8 cellular contexts compared by ENCODE assay signal in the genomic region with DNA sequence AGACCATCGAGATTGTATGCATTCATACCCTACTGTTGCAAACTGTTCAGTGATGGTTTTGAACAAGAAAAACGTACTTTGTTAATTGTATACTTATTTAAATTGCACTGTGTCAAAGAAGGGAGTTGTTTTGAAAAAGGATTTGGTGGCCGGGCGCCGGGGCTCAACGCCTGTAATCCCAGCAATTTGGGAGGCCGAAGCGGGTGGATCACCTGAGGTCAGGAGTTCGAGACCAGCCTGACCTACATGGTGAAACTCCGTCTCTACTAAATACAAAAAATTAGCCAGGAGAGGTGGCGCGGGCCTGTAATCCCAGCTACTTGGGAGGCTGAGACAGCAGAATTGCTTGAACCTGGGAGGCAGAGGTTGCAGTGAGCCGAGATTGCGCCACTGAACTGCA. TPM values are rescaled to one million over a fixed set of nuclear protein-coding genes. Genes with fewer than 3 reads are reported as not detected.
A peak's percentile ranks its signal among the peaks of the same experiment; 100 is the strongest.
DNase-seq lines count a peak whose midpoint lies in the region; ATAC-seq, FAIRE-seq and TF ChIP-seq lines count a peak whose summit lies in the region.
"Not testable (repeated sequence)": the region's sequence is repeated elsewhere in the genome, so short reads cannot be mapped to it uniquely, and the experiment has no call there.

No MANE protein-coding gene starts in this region.

- H3K4me2 ChIP-seq in Loucy (ENCODE audit: low read depth, low read length, poor library complexity, severe bottlenecking) (peak overlapping the region; percentile 81), HepG2 (ENCODE audit: low read depth, low read length) (peak overlapping the region; percentile 94)

- not testable (repeated sequence) for FAIRE-seq in HepG2 (lab: Jason Lieb, UNC)

- peaks cover 18% of the 10 kb centered on the region for H3K4me1 ChIP-seq in CD8-positive, alpha-beta T cell (ENCODE audit: insufficient read depth, low read length)
- H3K4me1 ChIP-seq in Loucy (ENCODE audit: insufficient read depth, low read length, poor library complexity, severe bottlenecking) (peaks cover 39% of the 10 kb centered on the region), body of pancreas (peaks cover 35% of the 10 kb centered on the region), esophagus squamous epithelium (peaks cover 0 to 46% (median 17%) of the 10 kb centered on the region in 3 donors), HepG2 (ENCODE audit: insufficient read depth, low read length) (peaks cover 29% of the 10 kb centered on the region)
- not testable (repeated sequence) for H3K4me1 ChIP-seq in ovary (ENCODE audit: insufficient read depth); thymus (ENCODE audit: control insufficient read depth, insufficient read depth, low read length)

- H3K36me3 ChIP-seq in CD8-positive, alpha-beta T cell (ENCODE audit: insufficient read depth, low read length); Loucy (ENCODE audit: insufficient read depth, low read length); body of pancreas (replicated peaks in 1 of 2; ENCODE audit: insufficient read depth in 1 of 2, low read depth in 2 of 2); esophagus squamous epithelium; HepG2 (replicated peaks in 1 of 2; ENCODE audit: control insufficient read depth in 1 of 2, insufficient read depth in 2 of 2, low read length in 2 of 2); ovary; thymus (ENCODE audit: control insufficient read depth, insufficient read depth): not testable (repeated sequence)

- not testable (repeated sequence) for TF ChIP-seq CTCF in CD8-positive, alpha-beta T cell (IDR thresholded peaks at IDR 0.05); Loucy (conservative IDR thresholded peaks at IDR 0.05; ENCODE audit: low read length); body of pancreas (IDR thresholded peaks at IDR 0.05); esophagus squamous epithelium (IDR thresholded peaks at IDR 0.05); HepG2 (CRISPR knock-in tag; IDR thresholded peaks at IDR 0.05); ovary (IDR thresholded peaks at IDR 0.05)

- BruUV-seq in HepG2 (replicated peaks; lab: Mats Ljungman, UMichigan), result not testable (repeated sequence)

- H4K20me1 ChIP-seq in Loucy (ENCODE audit: insufficient read depth, low read length, poor library complexity, severe bottlenecking); HepG2 (ENCODE audit: insufficient read depth, low read length): not testable (repeated sequence)

- not testable (repeated sequence) for H3K27me3 Mint-ChIP-seq in CD8-positive, alpha-beta T cell (ENCODE audit: low read depth); activated CD4-positive, alpha-beta T cell treated with anti-CD3 and anti-CD28 coated beads, Interleukin-2, amount 10 ng/mL, durations not matched to agents 24 days and 14 days

- CTCF ChIA-PET in CD8-positive, alpha-beta T cell (lab: Charles Lee), result interaction anchor here (0.7 to 4.0 kb wide), 9 partner anchors 8 to 198 kb away, joined by 3 to 13 read pairs (median 4); no protein-coding TSS in a partner anchor
- CTCF ChIA-PET in HepG2 (lab: Yijun Ruan, JAX; ENCODE audit: low intra/inter-chr PET ratio, low total read pairs), result not testable (repeated sequence)

- H3K9ac ChIP-seq in Loucy (ENCODE audit: low read depth, low read length, poor library complexity, severe bottlenecking), result peak overlapping the region; percentile 69
- H3K9ac ChIP-seq in HepG2 (ENCODE audit: insufficient read depth, low read depth, low read length), result peak overlapping the region; percentile 61

- TF ChIP-seq EP300 in HepG2 (IDR thresholded peaks at IDR 0.05; ENCODE audit: low read depth in 2 of 2, low read length in 2 of 2); HepG2 (CRISPR knock-in tag; IDR thresholded peaks at IDR 0.05; ENCODE audit: borderline replicate concordance); ovary (IDR thresholded peaks at IDR 0.05): not testable (repeated sequence)

- not testable (repeated sequence) for ATAC-seq in CD8-positive, alpha-beta T cell; body of pancreas; HepG2

- peaks cover 27% of the 10 kb centered on the region for H3K4me1 Mint-ChIP-seq in CD8-positive, alpha-beta T cell (ENCODE audit: low read depth)
- H3K4me1 Mint-ChIP-seq in activated CD4-positive, alpha-beta T cell treated with anti-CD3 and anti-CD28 coated beads, Interleukin-2, amount 10 ng/mL, durations not matched to agents 24 days and 14 days, result peaks cover 21% of the 10 kb centered on the region

- peaks cover 23% of the 10 kb centered on the region for H3K79me2 ChIP-seq in Loucy (ENCODE audit: insufficient read depth, low read length)
- not testable (repeated sequence) for H3K79me2 ChIP-seq in HepG2 (ENCODE audit: insufficient read depth, low read length)

- in situ Hi-C loops in HepG2 (cut with HindIII; ENCODE audit: extremely low pct_ligation_motif_present, low pct_unique_long_range_greater_than_20kb), result not testable (repeated sequence)

- POLR2A ChIA-PET in CD8-positive, alpha-beta T cell (lab: Charles Lee), result interaction anchor here (0.7 to 2.6 kb wide), 9 partner anchors 13 to 212 kb away, joined by 3 to 22 read pairs (median 4); a partner anchor contains a TSS
- POLR2A ChIA-PET in HepG2 (lab: Yijun Ruan, JAX), result interaction anchor here (1.0 to 2.4 kb wide), 5 partner anchors 8 to 212 kb away, joined by 3 to 30 read pairs (median 5); a partner anchor contains a TSS

- DNase-seq in CD8-positive, alpha-beta T cell; activated CD4-positive, alpha-beta T cell treated with anti-CD3 and anti-CD28 coated beads, Interleukin-2, amount 10 ng/mL, durations not matched to agents 24 days and 14 days; body of pancreas; esophagus squamous epithelium (lab: John Stamatoyannopoulos, UW); HepG2 (ENCODE audit: low spot score); ovary: not testable (repeated sequence)

- peak overlapping the region; percentile 84 for H3K4me3 ChIP-seq in CD8-positive, alpha-beta T cell (ENCODE audit: low read depth, low read length)
- H3K4me3 ChIP-seq in Loucy (ENCODE audit: low read length, poor library complexity, severe bottlenecking) (peak overlapping the region; percentile 79), body of pancreas (peak overlapping the region in 1 of 2 donors; percentile 53), esophagus squamous epithelium (peak overlapping the region; percentile 79 to 94 (median 91)), HepG2 (replicated peaks in 1 of 3; ENCODE audit: insufficient read depth in 1 of 3, low read depth in 2 of 3, low read length in 3 of 3) (peak overlapping the region; percentile 66 to 86 (median 76); a peak in 5 of 6 replicates), ovary (peak overlapping the region; percentile 95), thymus (ENCODE audit: low read length) (peak overlapping the region; percentile 72)

- H3K4me3 Mint-ChIP-seq in CD8-positive, alpha-beta T cell, result peak overlapping the region; percentile 89
- H3K4me3 Mint-ChIP-seq in activated CD4-positive, alpha-beta T cell treated with anti-CD3 and anti-CD28 coated beads, Interleukin-2, amount 10 ng/mL, durations not matched to agents 24 days and 14 days, result peak overlapping the region; percentile 87

- TF ChIP-seq RAD21 in HepG2 (CRISPR knock-in tag; IDR thresholded peaks at IDR 0.05), result not testable (repeated sequence)

- H3F3A ChIP-seq in Loucy (ENCODE audit: low read depth), result not testable (repeated sequence)

- H3K9me2 ChIP-seq in Loucy (replicated peaks; ENCODE audit: low read depth, low read length), result not testable (repeated sequence)

- peak overlapping the region; percentile 82 for H3K27ac ChIP-seq in CD8-positive, alpha-beta T cell (ENCODE audit: low read depth, low read length)
- H3K27ac ChIP-seq in body of pancreas (peak overlapping the region; percentile 71 to 99 (median 92)), esophagus squamous epithelium (peak overlapping the region; percentile 89 to 97 (median 96)), HepG2 (ENCODE audit: extremely low read length, insufficient read depth, low read length) (peak overlapping the region; percentile 89)
- H3K27ac ChIP-seq in ovary; thymus (ENCODE audit: low read depth): not testable (repeated sequence)

- intact Hi-C loops in CD8-positive, alpha-beta T cell (cut with DNase I, micrococcal nuclease), result loop anchor here (1.0 to 5.0 kb wide), 10 partner anchors 26 to 1323 kb away; a partner anchor contains a TSS
- intact Hi-C loops in activated CD4-positive, alpha-beta T cell treated with anti-CD3 and anti-CD28 coated beads, Interleukin-2, amount 10 ng/mL, durations not matched to agents 24 days and 14 days (cut with micrococcal nuclease), result loop anchor here (1.0 to 10.0 kb wide), 5 partner anchors 88 to 836 kb away; a partner anchor contains a TSS
- intact Hi-C loops in body of pancreas (cut with DNase I); esophagus squamous epithelium (cut with DNase I); ovary (cut with DNase I): not testable (repeated sequence)
- intact Hi-C loops in HepG2 (cut with micrococcal nuclease; ENCODE audit: unreplicated experiment), result loop anchor here (5.0 kb wide), 1 partner anchor 92 kb away; a partner anchor contains a TSS

- H3K9me3 Mint-ChIP-seq in CD8-positive, alpha-beta T cell; activated CD4-positive, alpha-beta T cell treated with anti-CD3 and anti-CD28 coated beads, Interleukin-2, amount 10 ng/mL, durations not matched to agents 24 days and 14 days: not testable (repeated sequence)

- H3K27ac Mint-ChIP-seq in CD8-positive, alpha-beta T cell; activated CD4-positive, alpha-beta T cell treated with anti-CD3 and anti-CD28 coated beads, Interleukin-2, amount 10 ng/mL, durations not matched to agents 24 days and 14 days: not testable (repeated sequence)

- H3K27me3 ChIP-seq in CD8-positive, alpha-beta T cell (ENCODE audit: insufficient read depth, low read length); Loucy (ENCODE audit: insufficient read depth, low read length, poor library complexity, severe bottlenecking); body of pancreas; esophagus squamous epithelium; HepG2 (ENCODE audit: control insufficient read depth in 1 of 2, insufficient read depth in 2 of 2, low read length in 2 of 2); ovary; thymus (ENCODE audit: control insufficient read depth, insufficient read depth): not testable (repeated sequence)

- not testable (repeated sequence) for H3K9me3 ChIP-seq in CD8-positive, alpha-beta T cell (ENCODE audit: low read length); Loucy (ENCODE audit: insufficient read depth, low read depth, low read length); body of pancreas; esophagus squamous epithelium; HepG2 (ENCODE audit: low read length); ovary; thymus (ENCODE audit: control insufficient read depth)

- peak overlapping the region; percentile 72 for H2AFZ ChIP-seq in Loucy (ENCODE audit: low read length)
- H2AFZ ChIP-seq in HepG2 (ENCODE audit: low read length), result peak overlapping the region; percentile 86

- TF ChIP-seq POLR2A in body of pancreas (IDR thresholded peaks at IDR 0.05); esophagus squamous epithelium (IDR thresholded peaks at IDR 0.05); HepG2 (IDR thresholded peaks at IDR 0.05; ENCODE audit: insufficient read depth in 1 of 2, low read depth in 2 of 2, low read length in 2 of 2); ovary (IDR thresholded peaks at IDR 0.05): not testable (repeated sequence)

- H3K36me3 Mint-ChIP-seq in CD8-positive, alpha-beta T cell; activated CD4-positive, alpha-beta T cell treated with anti-CD3 and anti-CD28 coated beads, Interleukin-2, amount 10 ng/mL, durations not matched to agents 24 days and 14 days (ENCODE audit: low read depth): not testable (repeated sequence)

- 42 to 43% methylated on average over 14 of the region's 14 CpGs for WGBS in body of pancreas, 2 donors
- WGBS in esophagus squamous epithelium, 2 donors, result 57 to 63% methylated on average over 14 of the region's 14 CpGs
- 22% methylated on average over 14 of the region's 14 CpGs for WGBS in HepG2 (ENCODE audit: low lambda C conversion rate)
- 47 to 57% (median 55%) methylated on average over 14 of the region's 14 CpGs for WGBS in ovary, 3 donors
- WGBS in thymus, result 79% methylated on average over 14 of the region's 14 CpGs

RNA-seq across cellular contexts. Expression of a gene that starts 0.7 kb away (rescaled TPM):
- not detected for total RNA-seq in CD8-positive, alpha-beta T cell
- total RNA-seq in activated CD4-positive, alpha-beta T cell treated with anti-CD3 and anti-CD28 coated beads, Interleukin-2, amount 10 ng/mL, durations not matched to agents 24 days and 14 days, result 0.49 TPM in 1 of 2 replicates, not detected in the other
- total RNA-seq in body of pancreas, result 1 to 10 TPM; 2.0 to 2.1 TPM
- 1 to 10 TPM in 1 of 4 donors, not detected in 3; 3.2 TPM for total RNA-seq in esophagus squamous epithelium
- total RNA-seq in HepG2 (2016; rRNA removed; fragmentation: Illumina TruSeq; extraction: Trizol), result not detected in 2 replicates
- total RNA-seq in HepG2 (2016; cell fraction: cytosol; rRNA removed; fragmentation: Illumina TruSeq; extraction: Trizol; ENCODE audit: low read depth), result not detected in 2 replicates
- total RNA-seq in HepG2 (2016; cell fraction: insoluble cytoplasmic fraction; rRNA removed; fragmentation: Illumina TruSeq; extraction: Trizol), result 0.22 TPM in 1 of 2 replicates, not detected in the other
- total RNA-seq in HepG2 (2016; cell fraction: membrane; rRNA removed; fragmentation: Illumina TruSeq; extraction: Trizol), result not detected in 2 replicates
- total RNA-seq in HepG2 (2016; cell fraction: nucleus; rRNA removed; fragmentation: Illumina TruSeq; extraction: Trizol), result not detected in 2 replicates
- 0.09 TPM in 1 of 2 replicates, not detected in the other for polyA plus RNA-seq in HepG2 (2011; rRNA removed)
- 0.11 TPM in 1 of 2 replicates, not detected in the other for polyA plus RNA-seq in HepG2 (2011; cell fraction: cytosol; rRNA removed)
- not detected in 2 replicates for polyA plus RNA-seq in HepG2 (2011; cell fraction: nucleus; rRNA removed)
- polyA plus RNA-seq in HepG2 (2012), result 0.21 TPM in 1 of 2 replicates, not detected in the other
- polyA plus RNA-seq in HepG2 (2016; cell fraction: cytosol; fragmentation: Illumina TruSeq; extraction: Trizol; ENCODE audit: low read depth), result 0.27 and 0.31 TPM in 2 replicates
- polyA plus RNA-seq in HepG2 (2016; cell fraction: insoluble cytoplasmic fraction; fragmentation: Illumina TruSeq; extraction: Trizol; ENCODE audit: low read depth), result not detected in 2 replicates
- not detected in 2 replicates for polyA plus RNA-seq in HepG2 (2016; cell fraction: membrane; fragmentation: Illumina TruSeq; extraction: Trizol; ENCODE audit: low read depth)
- polyA plus RNA-seq in HepG2 (2016; cell fraction: nucleus; fragmentation: Illumina TruSeq; extraction: Trizol; ENCODE audit: insufficient read depth, low read depth), result not detected in 2 replicates
- 0.91 TPM in 1 of 2 replicates, not detected in the other for polyA minus RNA-seq in HepG2 (2011; rRNA and poly(A)+ RNA removed; ENCODE audit: low replicate concordance)
- not detected in 2 replicates for polyA minus RNA-seq in HepG2 (2011; cell fraction: cytosol; rRNA and poly(A)+ RNA removed)
- polyA minus RNA-seq in HepG2 (2011; cell fraction: nucleus; rRNA and poly(A)+ RNA removed), result not detected in 2 replicates
- total RNA-seq in ovary, result 1 to 10 TPM in 5 of 7 donors, under 1 TPM in 2; 0.35 to 3.9 (median 1.6) TPM
- polyA plus RNA-seq in ovary, result 1 to 10 TPM; 1.5 to 2.6 TPM
- polyA plus RNA-seq in thymus, result 6.0 TPM

RNA-seq across cellular contexts. Expression of a gene that starts 0.8 kb away (rescaled TPM):
- 10 to 100 TPM; 35.5 to 37.6 TPM for total RNA-seq in CD8-positive, alpha-beta T cell
- total RNA-seq in activated CD4-positive, alpha-beta T cell treated with anti-CD3 and anti-CD28 coated beads, Interleukin-2, amount 10 ng/mL, durations not matched to agents 24 days and 14 days, result 9.0 and 10.2 TPM in 2 replicates
- total RNA-seq in body of pancreas (10 to 100 TPM; 64.3 to 71.9 TPM), esophagus squamous epithelium (10 to 100 TPM in 2 of 4 donors, 1 to 10 TPM in 2; 6.9 to 24.2 (median 15.4) TPM), HepG2 (2016; rRNA removed; fragmentation: Illumina TruSeq; extraction: Trizol) (15.9 and 19.5 TPM in 2 replicates), ovary (10 to 100 TPM; 27.8 to 55.3 (median 41.9) TPM)
- total RNA-seq in HepG2 (2016; cell fraction: cytosol; rRNA removed; fragmentation: Illumina TruSeq; extraction: Trizol; ENCODE audit: low read depth), result 0.97 and 1.1 TPM in 2 replicates
- 13.7 and 17.9 TPM in 2 replicates for total RNA-seq in HepG2 (2016; cell fraction: insoluble cytoplasmic fraction; rRNA removed; fragmentation: Illumina TruSeq; extraction: Trizol)
- total RNA-seq in HepG2 (2016; cell fraction: membrane; rRNA removed; fragmentation: Illumina TruSeq; extraction: Trizol), result 2.4 and 5.2 TPM in 2 replicates
- 17.0 and 20.4 TPM in 2 replicates for total RNA-seq in HepG2 (2016; cell fraction: nucleus; rRNA removed; fragmentation: Illumina TruSeq; extraction: Trizol)
- polyA plus RNA-seq in HepG2 (2011; rRNA removed) (16.1 and 16.4 TPM in 2 replicates), ovary (10 to 100 TPM; 26.7 to 51.0 TPM), thymus (28.9 TPM)
- polyA plus RNA-seq in HepG2 (2011; cell fraction: cytosol; rRNA removed), result 5.7 and 12.2 TPM in 2 replicates
- polyA plus RNA-seq in HepG2 (2011; cell fraction: nucleus; rRNA removed), result 5.9 and 6.9 TPM in 2 replicates
- 18.8 and 28.8 TPM in 2 replicates for polyA plus RNA-seq in HepG2 (2012)
- polyA plus RNA-seq in HepG2 (2016; cell fraction: cytosol; fragmentation: Illumina TruSeq; extraction: Trizol; ENCODE audit: low read depth), result 0.57 and 0.70 TPM in 2 replicates
- polyA plus RNA-seq in HepG2 (2016; cell fraction: insoluble cytoplasmic fraction; fragmentation: Illumina TruSeq; extraction: Trizol; ENCODE audit: low read depth), result 11.2 TPM in 2 replicates
- 1.4 and 1.9 TPM in 2 replicates for polyA plus RNA-seq in HepG2 (2016; cell fraction: membrane; fragmentation: Illumina TruSeq; extraction: Trizol; ENCODE audit: low read depth)
- 16.5 and 18.4 TPM in 2 replicates for polyA plus RNA-seq in HepG2 (2016; cell fraction: nucleus; fragmentation: Illumina TruSeq; extraction: Trizol; ENCODE audit: insufficient read depth, low read depth)
- 9.9 and 37.8 TPM in 2 replicates for polyA minus RNA-seq in HepG2 (2011; rRNA and poly(A)+ RNA removed; ENCODE audit: low replicate concordance)
- polyA minus RNA-seq in HepG2 (2011; cell fraction: cytosol; rRNA and poly(A)+ RNA removed), result 16.7 and 31.1 TPM in 2 replicates
- polyA minus RNA-seq in HepG2 (2011; cell fraction: nucleus; rRNA and poly(A)+ RNA removed), result 18.3 and 24.1 TPM in 2 replicates
